Comparison of ENCODE assay signal across 16 cellular contexts in genomic region chr17:34135841-34136240, GRCh38.
"Had no signal": no experiment of that assay in that cellular context is flagged by ENCODE, and none has a peak within 500 bp of the region (broad histone marks: within the 10 kb centered on the region; RNA-seq: fewer than 3 reads in every experiment).

No MANE protein-coding gene starts in this region.

- DNase-seq: activated naive CD4-positive, alpha-beta T cell; activated naive CD8-positive, alpha-beta T cell treated with anti-CD3 and anti-CD28 coated beads, Interleukin-2, amount 10 ng/mL, durations not matched to agents 7 days and 5 days; activated T-cell treated with anti-CD3 and anti-CD28 coated beads for 4 hours; cortex of kidney; effector CD4-positive, alpha-beta T cell; foreskin keratinocyte; head of caudate nucleus; left colon; midbrain; stimulated activated CD4-positive, alpha-beta T cell treated with anti-CD3 and anti-CD28 coated beads, Interleukin-1b, Interleukin-23, amount 100 ng/mL, for 48 hours; stomach; T-helper 9 cell had no signal

- ATAC-seq: activated CD4-positive, CD25-positive, alpha-beta regulatory T cell treated with anti-CD3 and anti-CD28 coated beads, Interleukin-2, amount 50 U/mL, for 24 hours; foreskin keratinocyte; left colon had no signal

- H3K4me3 ChIP-seq: lung, neural progenitor cell, stomach, thoracic aorta had no signal

- H3K27ac ChIP-seq: foreskin keratinocyte, neural progenitor cell, stomach, thoracic aorta had no signal

- H3K27me3 ChIP-seq: neural progenitor cell had no signal

- H3K36me3 ChIP-seq: neural progenitor cell, stomach, thoracic aorta had no signal
